ENCODE assay signal across 12 cellular contexts in the genomic region with DNA sequence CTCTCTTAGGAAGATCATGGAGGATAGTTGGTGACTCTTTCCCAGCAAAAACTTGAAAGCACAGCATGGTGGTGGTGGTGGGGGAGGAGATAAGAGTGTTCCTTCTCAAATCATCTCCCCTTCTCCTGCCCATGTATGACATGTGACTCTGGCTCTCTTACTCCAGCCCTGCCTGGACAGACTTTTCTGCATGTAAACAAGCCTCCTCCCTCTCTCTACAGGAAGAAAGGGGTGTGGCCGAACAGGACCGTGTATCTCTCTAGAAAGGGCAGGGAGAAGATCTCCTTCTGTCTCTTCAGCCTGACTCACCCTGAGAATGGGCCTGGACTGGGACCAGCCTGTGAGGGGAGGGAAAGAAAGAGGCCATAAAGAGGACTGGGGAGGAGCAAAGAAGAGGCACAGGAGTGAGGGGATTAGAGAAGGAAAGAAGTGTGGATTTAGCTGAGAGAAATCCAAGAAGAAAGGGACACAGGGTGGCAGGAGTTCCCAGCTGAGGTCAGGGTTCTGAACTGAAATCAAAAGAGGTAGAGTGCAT. TPM values are rescaled to one million over a fixed set of nuclear protein-coding genes. Genes with fewer than 3 reads are reported as not detected.
DNase-seq lines count a peak whose midpoint lies in the region; ATAC-seq and TF ChIP-seq lines count a peak whose summit lies in the region.
"Had no signal": no experiment of that assay in that cellular context is flagged by ENCODE, and none has a peak within 500 bp of the region (broad histone marks: within the 10 kb centered on the region; RNA-seq: fewer than 3 reads in every experiment).

No MANE protein-coding gene starts in this region.

- H3K36me3 ChIP-seq in hepatocyte (replicated peaks; ENCODE audit: insufficient read depth, low read depth): no peaks in the 10 kb centered on the region
- H3K36me3 ChIP-seq: vagina had no signal

- H3K4me1 Mint-ChIP-seq in Calu3 (ENCODE audit: low read depth, unreplicated experiment) (no peaks in the 10 kb centered on the region), activated B cell treated with CpG ODN at 0.5 μM for 24 hours (peaks cover 18% of the 10 kb centered on the region)

- H3K79me2 ChIP-seq in hepatocyte: no peaks in the 10 kb centered on the region

- H3K9me3 ChIP-seq in hepatocyte (ENCODE audit: low read depth): peaks cover 1% of the 10 kb centered on the region
- H3K9me3 ChIP-seq: vagina had no signal

- DNase-seq in Calu3: no peak
- DNase-seq in activated B cell treated with CpG ODN at 0.5 μM for 24 hours: no peak
- DNase-seq in hepatocyte (ENCODE audit: low spot score): peak; percentile 4
- no peak for DNase-seq in head of caudate nucleus
- DNase-seq in 8988T: no peak
- DNase-seq: activated CD4-positive, alpha-beta T cell treated with anti-CD3 and anti-CD28 coated beads for 48 hours; NCI-H446 treated with DMSO at 0.1 percent for 48 hours had no signal

- POLR2A ChIA-PET in activated B cell treated with CpG ODN at 0.5 μM for 24 hours (lab: Charles Lee): interaction anchor here (1.2 to 2.7 kb wide), 2 partner anchors 57 kb away, joined by 3 to 14 read pairs; a partner anchor contains a TSS

- no peak overlapping the region for H2AFZ ChIP-seq in hepatocyte

- CTCF ChIA-PET in Calu3 (lab: Charles Lee): no interaction called here
- CTCF ChIA-PET in activated B cell treated with CpG ODN at 0.5 μM for 24 hours (lab: Charles Lee): interaction anchor here (1.0 kb wide), 1 partner anchor 118 kb away, joined by 3 read pairs; no protein-coding TSS in a partner anchor

- H3K27ac ChIP-seq in 22Rv1: peak overlapping the region; percentile 49
- no peak overlapping the region for H3K27ac ChIP-seq in hepatocyte
- H3K27ac ChIP-seq: vagina had no signal

- no TSS peak for BruUV-seq in Calu3 (replicated peaks; lab: Mats Ljungman, UMichigan)

- no peak for ATAC-seq in activated B cell treated with CpG ODN at 0.5 μM for 24 hours (ENCODE audit: low read depth)
- no peak for ATAC-seq in HG03139 (IDR thresholded peaks at IDR 0.05; ENCODE audit: unreplicated experiment)
- no peak for ATAC-seq in HG03432 (IDR thresholded peaks at IDR 0.05; ENCODE audit: unreplicated experiment)

- no peak overlapping the region for H3K4me2 ChIP-seq in hepatocyte

- H3K27ac Mint-ChIP-seq in Calu3 (ENCODE audit: unreplicated experiment) (no peak overlapping the region), activated B cell treated with CpG ODN at 0.5 μM for 24 hours (peak overlapping the region; percentile 47)

- WGBS in hepatocyte (ENCODE audit: low lambda C conversion rate, missing lambda C conversion rate): 46% methylated on average over 2 of the region's 2 CpGs

- intact Hi-C loops in Calu3 (cut with micrococcal nuclease; ENCODE audit: unreplicated experiment) (no loop called here), activated B cell treated with CpG ODN at 0.5 μM for 24 hours (cut with micrococcal nuclease) (loop anchor here (10.0 kb wide), 1 partner anchor 766 kb away; no protein-coding TSS in a partner anchor), head of caudate nucleus (cut with DNase I) (loop anchor here (10.0 kb wide), 1 partner anchor 56 kb away; a partner anchor contains a TSS)

- peaks cover 2% of the 10 kb centered on the region for H3K9me3 Mint-ChIP-seq in Calu3 (ENCODE audit: low read depth, unreplicated experiment)
- H3K9me3 Mint-ChIP-seq in activated B cell treated with CpG ODN at 0.5 μM for 24 hours: no peaks in the 10 kb centered on the region

- peaks cover 6% of the 10 kb centered on the region for H3K27me3 ChIP-seq in hepatocyte
- H3K27me3 ChIP-seq: vagina had no signal

- H3K4me3 ChIP-seq in hepatocyte: no peak overlapping the region
- H3K4me3 ChIP-seq: vagina had no signal

- no peaks in the 10 kb centered on the region for H3K4me1 ChIP-seq in hepatocyte (ENCODE audit: insufficient read depth)

- TF ChIP-seq CTCF in 22Rv1 (IDR thresholded peaks at IDR 0.05): no peak
- TF ChIP-seq CTCF in Calu3 (IDR thresholded peaks at IDR 0.05; ENCODE audit: unreplicated experiment): no peak
- no peak for TF ChIP-seq CTCF in activated B cell treated with CpG ODN at 0.5 μM for 24 hours (IDR thresholded peaks at IDR 0.05)
- no peak for TF ChIP-seq CTCF in hepatocyte (IDR thresholded peaks at IDR 0.05; ENCODE audit: poor library complexity)

- peak overlapping the region; percentile 77 for H3K4me3 Mint-ChIP-seq in Calu3 (ENCODE audit: low read depth, unreplicated experiment)
- H3K4me3 Mint-ChIP-seq in activated B cell treated with CpG ODN at 0.5 μM for 24 hours: peak overlapping the region; percentile 55

- H3K27me3 Mint-ChIP-seq in Calu3 (ENCODE audit: unreplicated experiment): peaks cover 54% of the 10 kb centered on the region
- H3K27me3 Mint-ChIP-seq in activated B cell treated with CpG ODN at 0.5 μM for 24 hours: no peaks in the 10 kb centered on the region

- H3K36me3 Mint-ChIP-seq in Calu3 (ENCODE audit: insufficient read depth, unreplicated experiment): peaks cover 18% of the 10 kb centered on the region
- peaks cover 2% of the 10 kb centered on the region for H3K36me3 Mint-ChIP-seq in activated B cell treated with CpG ODN at 0.5 μM for 24 hours (ENCODE audit: low read depth)

- H4K20me1 ChIP-seq in hepatocyte (ENCODE audit: insufficient read depth, poor library complexity, severe bottlenecking): no peaks in the 10 kb centered on the region

- no peaks in the 10 kb centered on the region for H3K9me2 ChIP-seq in hepatocyte (replicated peaks; ENCODE audit: insufficient read depth)

RNA-seq across cellular contexts. Expression of a gene that starts 1.5 kb away (rescaled TPM):
- total RNA-seq in Calu3 (2022) (0.19 and 0.42 TPM in 2 replicates), activated B cell treated with CpG ODN at 0.5 μM for 24 hours (2.0 and 2.2 TPM in 2 replicates), hepatocyte (1.1 and 2.4 TPM in 2 replicates)
- polyA plus RNA-seq in hepatocyte: 0.40 and 0.57 TPM in 2 replicates
- total RNA-seq: SK-MEL-5 had no signal

RNA-seq across cellular contexts. Expression of a gene that starts 46.1 kb away (rescaled TPM):
- total RNA-seq in Calu3 (2022) (110 and 125 TPM in 2 replicates), activated B cell treated with CpG ODN at 0.5 μM for 24 hours (70.7 and 81.4 TPM in 2 replicates), hepatocyte (37.6 and 57.1 TPM in 2 replicates)
- polyA plus RNA-seq in hepatocyte: 61.4 and 77.4 TPM in 2 replicates

RNA-seq across cellular contexts. Expression of a gene that starts 57.3 kb away (rescaled TPM):
- total RNA-seq in Calu3 (2022) (129 and 145 TPM in 2 replicates), activated B cell treated with CpG ODN at 0.5 μM for 24 hours (100 and 102 TPM in 2 replicates), hepatocyte (175 and 180 TPM in 2 replicates)
- 268 and 286 TPM in 2 replicates for polyA plus RNA-seq in hepatocyte
